In genomic region chr5:116387738-116388137, GRCh38 we compare ENCODE assay signal across 4 cellular contexts.
TF ChIP-seq lines count a peak whose summit lies in the region.

No MANE protein-coding gene starts in this region.

TF ChIP-seq in SK-N-SH treated with all-trans-retinoic acid at 6 μM for 48 hours, 23 proteins besides CTCF, POLR2A, EP300 and RAD21:
- TF ChIP-seq ZNF8 (CRISPR knock-in tag; IDR thresholded peaks at IDR 0.05) = peak; percentile 88
- TF ChIP-seq ZFP30 (CRISPR knock-in tag; IDR thresholded peaks at IDR 0.05) = no peak

TF ChIP-seq in SK-N-SH, 30 proteins besides CTCF, POLR2A, EP300 and RAD21:
- TF ChIP-seq NFIC (IDR thresholded peaks at IDR 0.05; ENCODE audit: borderline replicate concordance) (no peak), FOSL2 (IDR thresholded peaks at IDR 0.05; ENCODE audit: borderline replicate concordance, low read depth) (no peak), NRF1 (IDR thresholded peaks at IDR 0.05; ENCODE audit: low read depth, low read length) (no peak), MAX (IDR thresholded peaks at IDR 0.05; ENCODE audit: low read depth) (no peak), YY1 (IDR thresholded peaks at IDR 0.05; ENCODE audit: low read depth) (no peak), TEAD4 (IDR thresholded peaks at IDR 0.05; ENCODE audit: borderline replicate concordance, insufficient read depth) (no peak), GABPA (IDR thresholded peaks at IDR 0.05; ENCODE audit: low read depth) (no peak), ZBTB33 (IDR thresholded peaks at IDR 0.05; ENCODE audit: borderline replicate concordance, low read depth) (no peak), RCOR1 (IDR thresholded peaks at IDR 0.05; ENCODE audit: low read length) (no peak), TCF12 (IDR thresholded peaks at IDR 0.05) (no peak), MXI1 (IDR thresholded peaks at IDR 0.05; ENCODE audit: low read depth, low read length) (no peak), RFX5 (IDR thresholded peaks at IDR 0.05; ENCODE audit: low read length) (no peak), CHD2 (IDR thresholded peaks at IDR 0.05; ENCODE audit: low read length, partially characterized antibody) (no peak), JUND (IDR thresholded peaks at IDR 0.05) (no peak), MEF2A (IDR thresholded peaks at IDR 0.05; ENCODE audit: borderline replicate concordance, low read depth) (no peak), TAF1 (IDR thresholded peaks at IDR 0.05; ENCODE audit: borderline replicate concordance, low read depth, low read length) (no peak), ELF1 (IDR thresholded peaks at IDR 0.05) (no peak), RXRA (IDR thresholded peaks at IDR 0.05; ENCODE audit: borderline replicate concordance, low read depth) (no peak), FOXJ3 (CRISPR knock-in tag; IDR thresholded peaks at IDR 0.05) (no peak), USF1 (IDR thresholded peaks at IDR 0.05; ENCODE audit: borderline replicate concordance, low read depth) (no peak)

TF ChIP-seq in HEK293, 187 proteins besides CTCF, POLR2A, EP300 and RAD21:
- TF ChIP-seq ZNF280D (tag by site-specific recombination; IDR thresholded peaks at IDR 0.05) = no peak
- 0 out of 2 replicates have a peak, but pooled peaks have one; percentile 10 for TF ChIP-seq ZNF146 (tag by site-specific recombination; IDR thresholded peaks at IDR 0.05)

TF ChIP-seq in H1, 55 proteins besides CTCF, POLR2A, EP300 and RAD21:
- TF ChIP-seq KDM1A (IDR thresholded peaks at IDR 0.05; ENCODE audit: borderline replicate concordance, low read length) = peak; percentile 58
- TF ChIP-seq TAF1 (IDR thresholded peaks at IDR 0.05; ENCODE audit: low read depth, low read length) = no peak
